ENCODE assay signal across 1 cellular context in genomic region chr4:95017690-95018089, GRCh38.
TF ChIP-seq lines count a peak whose summit lies in the region.

No MANE protein-coding gene starts in this region.

TF ChIP-seq in HepG2, 621 proteins besides CTCF, POLR2A, EP300 and RAD21 (continued from another document):
- no peak for TF ChIP-seq LRRFIP1 (CRISPR knock-in tag; conservative IDR thresholded peaks at IDR 0.05)
